In genomic region chr1:233815357-233815756, GRCh38 we compare ENCODE assay signal across 26 cellular contexts.
"Had no signal": no experiment of that assay in that cellular context is flagged by ENCODE, and none has a peak within 500 bp of the region (broad histone marks: within the 10 kb centered on the region; RNA-seq: fewer than 3 reads in every experiment).

No MANE protein-coding gene starts in this region.

- H3K27ac ChIP-seq: stomach, suprapubic skin, testis, thoracic aorta, thyroid gland, tibial artery, tibial nerve, transverse colon, upper lobe of left lung, upper lobe of right lung, uterus, vagina had no signal

- FAIRE-seq: urothelium cell line had no signal

- H3K36me3 ChIP-seq: stomach, suprapubic skin, thoracic aorta, thyroid gland, tibial artery, tibial nerve, transverse colon, upper lobe of left lung, upper lobe of right lung, uterus, vagina had no signal

- H3K4me1 ChIP-seq: stomach, suprapubic skin, testis, thyroid gland, tibial artery, tibial nerve, transverse colon, upper lobe of left lung, upper lobe of right lung, uterus, vagina had no signal

- H3K4me3 ChIP-seq: stomach, suprapubic skin, testis, thoracic aorta, thyroid gland, tibial artery, tibial nerve, transverse colon, upper lobe of left lung, upper lobe of right lung, uterus, vagina had no signal

- H3K9me3 ChIP-seq: stomach, suprapubic skin, testis, thoracic aorta, thyroid gland, tibial artery, tibial nerve, transverse colon, upper lobe of left lung, upper lobe of right lung, uterus, vagina had no signal

- DNase-seq: stimulated activated CD4-positive, alpha-beta T cell treated with anti-CD3 and anti-CD28 coated beads, Interleukin-2, amount 100 ng/mL, for 48 hours; stimulated activated CD4-positive, alpha-beta T cell treated with anti-CD3 and anti-CD28 coated beads, Interleukin-4, amount 100 ng/mL, for 1 hour; stimulated activated CD4-positive, alpha-beta T cell treated with anti-CD3 and anti-CD28 coated beads, Interleukin-4, amount 100 ng/mL, for 24 hours; stimulated activated CD4-positive, alpha-beta T cell treated with anti-CD3 and anti-CD28 coated beads, Interleukin-4, amount 100 ng/mL, for 4 hours; stimulated activated CD8-positive, alpha-beta memory T cell treated with anti-CD3 and anti-CD28 coated beads, Interleukin-4, amount 100 ng/mL, for 48 hours; stimulated activated naive B cell treated with anti-CD40 and anti-IgM and Interleukin-4, amounts not matched to agents 10 μg/mL and 1 μg/mL and 100 μg/mL, for 72 hours; stimulated activated naive CD4-positive, alpha-beta T cell; stimulated activated naive CD4-positive, alpha-beta T cell treated with Interleukin-2 at 50 U/mL for 16 hours; stimulated activated naive CD8-positive, alpha-beta T cell treated with anti-CD3 and anti-CD28 coated beads, Interleukin-15, amount 100 ng/mL, for 72 hours; stimulated activated naive CD8-positive, alpha-beta T cell treated with anti-CD3 and anti-CD28 coated beads, Interleukin-15, Interleukin-2, amounts not matched to agents 100 U/mL and 50 U/mL, for 24 hours; stomach; substantia nigra; testis; thyroid gland; tibial artery; transverse colon; upper lobe of left lung; upper lobe of right lung; uterus had no signal

- ATAC-seq: stimulated activated effector memory CD8-positive, alpha-beta T cell treated with anti-CD3 and anti-CD28 coated beads, Interleukin-12 subunit alpha, Interleukin-12 subunit beta, amount 100 ng/mL, for 72 hours; stimulated activated memory B cell treated with anti-CD40 and anti-IgM and Interleukin-4, amounts not matched to agents 10 μg/mL and 1 μg/mL and 100 μg/mL, for 72 hours; stimulated activated naive B cell treated with anti-CD40 and anti-IgM and Interleukin-4, amounts not matched to agents 10 μg/mL and 1 μg/mL and 100 μg/mL, for 72 hours; stimulated activated naive CD8-positive, alpha-beta T cell treated with anti-CD3 and anti-CD28 coated beads, Interleukin-15, amount 100 ng/mL, for 72 hours; stimulated activated naive CD8-positive, alpha-beta T cell treated with anti-CD3 and anti-CD28 coated beads, Interleukin-15, Interleukin-2, amounts not matched to agents 100 U/mL and 50 U/mL, for 24 hours; upper lobe of right lung had no signal

- H3K27me3 ChIP-seq: suprapubic skin, testis, thyroid gland, tibial artery, tibial nerve, upper lobe of left lung, upper lobe of right lung, uterus, vagina had no signal
